ENCODE assay signal across 8 cellular contexts in genomic region chr22:23750744-23751440, GRCh38. TPM values are rescaled to one million over a fixed set of nuclear protein-coding genes. Genes with fewer than 3 reads are reported as not detected.
DNase-seq lines count a peak whose midpoint lies in the region; ATAC-seq and TF ChIP-seq lines count a peak whose summit lies in the region.

ZNF70 (minus strand) TSS chr22:23751112; CDS start chr22:23745140, 5,972 bp downstream.

- intact Hi-C loops in heart right ventricle (cut with DNase I) (loop anchor here in 1 of 10 donors (2.0 kb wide), 1 partner anchor 34 kb away; no protein-coding TSS in a partner anchor), upper lobe of right lung (cut with DNase I) (no loop called here)

- peaks cover 17% of the 10 kb centered on the region for H3K4me1 Mint-ChIP-seq in activated naive CD8-positive, alpha-beta T cell treated with anti-CD3 and anti-CD28 coated beads, Interleukin-2, amount 50 U/mL, for 24 hours
- H3K4me1 Mint-ChIP-seq in progenitor cell of endocrine pancreas (ENCODE audit: low read depth) = peaks cover 18% of the 10 kb centered on the region

- H3K27me3 Mint-ChIP-seq in activated naive CD8-positive, alpha-beta T cell treated with anti-CD3 and anti-CD28 coated beads, Interleukin-2, amount 50 U/mL, for 24 hours = no peaks in the 10 kb centered on the region
- H3K27me3 Mint-ChIP-seq in progenitor cell of endocrine pancreas = no peaks in the 10 kb centered on the region

- H3K4me1 ChIP-seq in heart right ventricle = peaks cover 6 to 25% (median 12%) of the 10 kb centered on the region in 9 donors
- H3K4me1 ChIP-seq in upper lobe of right lung = peaks cover 8% of the 10 kb centered on the region

- H3K4me3 ChIP-seq in heart right ventricle = peak within 1 kb of the TSS; percentile 30 to 96 (median 76)
- peak within 1 kb of the TSS; percentile 75 for H3K4me3 ChIP-seq in upper lobe of right lung

- no peaks in the 10 kb centered on the region for H3K36me3 Mint-ChIP-seq in activated naive CD8-positive, alpha-beta T cell treated with anti-CD3 and anti-CD28 coated beads, Interleukin-2, amount 50 U/mL, for 24 hours (ENCODE audit: low read depth)
- H3K36me3 Mint-ChIP-seq in progenitor cell of endocrine pancreas (ENCODE audit: insufficient read depth) = peaks cover 3% of the 10 kb centered on the region

- H3K27me3 ChIP-seq in heart right ventricle = no peaks in the 10 kb centered on the region
- no peaks in the 10 kb centered on the region for H3K27me3 ChIP-seq in upper lobe of right lung

- DNase-seq in ELF-1 (ENCODE audit: low read depth, low spot score) = peak; percentile 90
- peak; percentile 48 for DNase-seq in H4 (ENCODE audit: low spot score)
- DNase-seq in NAMALWA (ENCODE audit: low spot score) = peak; percentile 91
- DNase-seq in SW 1271 (lab: John Stamatoyannopoulos, UW) = peak; percentile 45 to 70
- DNase-seq in activated naive CD8-positive, alpha-beta T cell treated with anti-CD3 and anti-CD28 coated beads, Interleukin-2, amount 50 U/mL, for 24 hours = peak; percentile 86
- DNase-seq in heart right ventricle = peak; percentile 78 to 86
- peak; percentile 86 for DNase-seq in progenitor cell of endocrine pancreas (ENCODE audit: low spot score, unreplicated experiment)
- DNase-seq in upper lobe of right lung = peak; percentile 96

- H3K9me3 ChIP-seq in heart right ventricle (no peaks in the 10 kb centered on the region), upper lobe of right lung (no peaks in the 10 kb centered on the region)

- ATAC-seq in activated naive CD8-positive, alpha-beta T cell treated with anti-CD3 and anti-CD28 coated beads, Interleukin-2, amount 50 U/mL, for 24 hours = peak; percentile 99
- ATAC-seq in heart right ventricle (peak; percentile 89 to 96 (median 94)), upper lobe of right lung (peak; percentile 97)

- TF ChIP-seq CTCF in heart right ventricle (IDR thresholded peaks at IDR 0.05) (peak in 3 of 9 donors; percentile 30 to 39 (median 33)), progenitor cell of endocrine pancreas (IDR thresholded peaks at IDR 0.05; ENCODE audit: unreplicated experiment) (peak; percentile 50), upper lobe of right lung (IDR thresholded peaks at IDR 0.05) (peak; percentile 26)

- H3K36me3 ChIP-seq in heart right ventricle (no peaks in the 10 kb centered on the region), upper lobe of right lung (no peaks in the 10 kb centered on the region)

- H3K27ac ChIP-seq in heart right ventricle (peak within 1 kb of the TSS; percentile 19 to 96 (median 90)), upper lobe of right lung (peak within 1 kb of the TSS; percentile 94)

- H3K27ac Mint-ChIP-seq in activated naive CD8-positive, alpha-beta T cell treated with anti-CD3 and anti-CD28 coated beads, Interleukin-2, amount 50 U/mL, for 24 hours = peak within 1 kb of the TSS; percentile 52
- H3K27ac Mint-ChIP-seq in progenitor cell of endocrine pancreas = peak within 1 kb of the TSS; percentile 94

- H3K9me3 Mint-ChIP-seq in activated naive CD8-positive, alpha-beta T cell treated with anti-CD3 and anti-CD28 coated beads, Interleukin-2, amount 50 U/mL, for 24 hours = no peaks in the 10 kb centered on the region
- H3K9me3 Mint-ChIP-seq in progenitor cell of endocrine pancreas (ENCODE audit: low read depth) = no peaks in the 10 kb centered on the region

- 0% methylated on average over 72 to 76 of the region's 76 CpGs for WGBS in heart right ventricle, 2 donors

- H3K4me3 Mint-ChIP-seq in activated naive CD8-positive, alpha-beta T cell treated with anti-CD3 and anti-CD28 coated beads, Interleukin-2, amount 50 U/mL, for 24 hours = peak within 1 kb of the TSS; percentile 83
- H3K4me3 Mint-ChIP-seq in progenitor cell of endocrine pancreas (ENCODE audit: low read depth) = peak within 1 kb of the TSS; percentile 80

RNA-seq across cellular contexts. Expression of gene ZNF70, which starts in this region (rescaled TPM):
- total RNA-seq in H4 (2014; rRNA removed; shearing (Covaris generic)) = 1.2 and 1.4 TPM in 2 replicates
- total RNA-seq in heart right ventricle = 1 to 10 TPM; 3.0 to 4.2 (median 3.6) TPM
- polyA plus RNA-seq in heart right ventricle = 1 to 10 TPM; 1.2 to 2.1 TPM
- 8.9 and 9.8 TPM in 2 replicates for total RNA-seq in progenitor cell of endocrine pancreas
- total RNA-seq in upper lobe of right lung = 6.1 TPM

Comparison
In these comparisons a context has a peak if more than half of its experiments do, and no peak if none do; other contexts are left out.
1. Peak in every context shown above with its lines: DNase-seq, ATAC-seq, H3K4me3 ChIP-seq and H3K27ac ChIP-seq.